Comparison of ENCODE assay signal across 23 cellular contexts in genomic region chr1:34292472-34292871, GRCh38.
DNase-seq lines count a peak whose midpoint lies in the region; ATAC-seq, FAIRE-seq and TF ChIP-seq lines count a peak whose summit lies in the region.
"Had no signal": no experiment of that assay in that cellular context is flagged by ENCODE, and none has a peak within 500 bp of the region (broad histone marks: within the 10 kb centered on the region; RNA-seq: fewer than 3 reads in every experiment).

No MANE protein-coding gene starts in this region.

- no peak for FAIRE-seq in K562 (lab: Jason Lieb, UNC)
- no peak for FAIRE-seq in HepG2 (lab: Jason Lieb, UNC)
- FAIRE-seq: astrocyte had no signal

- RAD21 ChIA-PET in HCT116 (lab: Charles Lee; ENCODE audit: low non-redundant PET in 1 of 2, low total read pairs in 2 of 2, uncharacterized antibody in 2 of 2, unreplicated experiment in 2 of 2) = no interaction called here

- H3K9me2 ChIP-seq in HCT116 (ENCODE audit: insufficient read depth) = no peaks in the 10 kb centered on the region

- H3K9me3 ChIP-seq in HCT116 (ENCODE audit: control insufficient read depth in 1 of 2, insufficient read depth in 1 of 2, low read depth in 1 of 2, low read length in 2 of 2) (no peaks in the 10 kb centered on the region), K562 (replicated peaks; ENCODE audit: control insufficient read depth, insufficient read depth, low read depth, low read length) (no peaks in the 10 kb centered on the region), HepG2 (ENCODE audit: low read length) (no peaks in the 10 kb centered on the region), tibial artery (no peaks in the 10 kb centered on the region)
- H3K9me3 ChIP-seq: BE2C, ovary, thyroid gland had no signal

- no peak for TF ChIP-seq EP300 in K562 (IDR thresholded peaks at IDR 0.05; ENCODE audit: low read length)
- no peak for TF ChIP-seq EP300 in HepG2 (IDR thresholded peaks at IDR 0.05; ENCODE audit: low read depth in 2 of 2, low read length in 2 of 2)
- TF ChIP-seq EP300 in HepG2 (CRISPR knock-in tag; IDR thresholded peaks at IDR 0.05; ENCODE audit: borderline replicate concordance) = no peak

- H3K9me3 Mint-ChIP-seq in activated T-helper 1 cell treated with anti-CD3 and anti-CD28 coated beads, Interleukin-12 subunit alpha, Interleukin-12 subunit beta, Interleukin-2, Interleukin-4 antibody, amounts not matched to agents 30 ng/mL and 10 ng/mL and 1 ng/mL, durations not matched to agents 14 hours and 24 hours and 36 hours = no peaks in the 10 kb centered on the region
- H3K9me3 Mint-ChIP-seq: activated naive CD4-positive, alpha-beta T cell treated with anti-CD3 and anti-CD28 coated beads, Interleukin-2, amount 50 U/mL, for 72 hours; activated T-cell treated with anti-CD3 and anti-CD28 coated beads, Interleukin-2, amount 50 U/mL, for 72 hours; stimulated activated naive B cell treated with anti-CD40 and anti-IgM and Interleukin-4, amounts not matched to agents 10 μg/mL and 1 μg/mL and 100 μg/mL, for 72 hours had no signal

- POLR2A ChIA-PET in HCT116 (lab: Charles Lee) = no interaction called here
- POLR2A ChIA-PET in K562 (lab: Yijun Ruan, JAX) = no interaction called here
- POLR2A ChIA-PET in HepG2 (lab: Yijun Ruan, JAX) = no interaction called here

- H3K4me1 ChIP-seq in HCT116 (ENCODE audit: control insufficient read depth in 1 of 2, insufficient read depth in 2 of 2, low read length in 2 of 2) (no peaks in the 10 kb centered on the region), K562 (replicated peaks in 1 of 2; ENCODE audit: control insufficient read depth in 2 of 2, insufficient read depth in 2 of 2, low read length in 2 of 2) (no peaks in the 10 kb centered on the region), HepG2 (ENCODE audit: insufficient read depth, low read length) (no peaks in the 10 kb centered on the region), tibial artery (no peaks in the 10 kb centered on the region)
- H3K4me1 ChIP-seq: BE2C, thyroid gland had no signal

- no peaks in the 10 kb centered on the region for H3K4me1 Mint-ChIP-seq in activated T-helper 1 cell treated with anti-CD3 and anti-CD28 coated beads, Interleukin-12 subunit alpha, Interleukin-12 subunit beta, Interleukin-2, Interleukin-4 antibody, amounts not matched to agents 30 ng/mL and 10 ng/mL and 1 ng/mL, durations not matched to agents 14 hours and 24 hours and 36 hours (ENCODE audit: low read depth)
- H3K4me1 Mint-ChIP-seq: naive B cell; stimulated activated naive B cell treated with anti-CD40 and anti-IgM and Interleukin-4, amounts not matched to agents 10 μg/mL and 1 μg/mL and 100 μg/mL, for 72 hours had no signal

- in situ Hi-C loops in K562 (cut with MboI) = no loop called here
- in situ Hi-C loops in HepG2 (cut with HindIII; ENCODE audit: extremely low pct_ligation_motif_present, low pct_unique_long_range_greater_than_20kb) = no loop called here

- ATAC-seq in HCT116 = no peak
- peak; percentile 45; the same call in 1 of the 3 replicates for ATAC-seq in K562
- ATAC-seq in HepG2 = peak; percentile 54; the same call in 2 of the 3 replicates
- ATAC-seq: activated naive CD4-positive, alpha-beta T cell treated with anti-CD3 and anti-CD28 coated beads, Interleukin-2, amount 50 U/mL, for 72 hours; activated T-cell treated with anti-CD3 and anti-CD28 coated beads, Interleukin-2, amount 50 U/mL, for 72 hours; Panc1; sciatic nerve; stimulated activated naive B cell treated with anti-CD40 and anti-IgM and Interleukin-4, amounts not matched to agents 10 μg/mL and 1 μg/mL and 100 μg/mL, for 72 hours had no signal

- no peaks in the 10 kb centered on the region for H4K20me1 ChIP-seq in HCT116 (ENCODE audit: insufficient read depth)
- H4K20me1 ChIP-seq in K562 (replicated peaks; ENCODE audit: control insufficient read depth, insufficient read depth, low read length) = no peaks in the 10 kb centered on the region
- H4K20me1 ChIP-seq in HepG2 (ENCODE audit: insufficient read depth, low read length) = no peaks in the 10 kb centered on the region

- TF ChIP-seq POLR2A in HCT116 (IDR thresholded peaks at IDR 0.05; ENCODE audit: borderline replicate concordance, extremely low read depth, insufficient read depth, insufficient read length) (no peak), K562 (conservative IDR thresholded peaks at IDR 0.05) (no peak), HepG2 (IDR thresholded peaks at IDR 0.05; ENCODE audit: insufficient read depth in 1 of 2, low read depth in 2 of 2, low read length in 2 of 2) (no peak)

- WGBS in K562 (ENCODE audit: insufficient coverage, low coverage, missing lambda C conversion rate) = 0% methylated on average over 2 of the region's 2 CpGs
- 0% methylated on average over 2 of the region's 2 CpGs for WGBS in HepG2 (ENCODE audit: low lambda C conversion rate)

- intact Hi-C loops in HCT116 (cut with micrococcal nuclease) (no loop called here), K562 (cut with micrococcal nuclease) (no loop called here), HepG2 (cut with micrococcal nuclease; ENCODE audit: unreplicated experiment) (no loop called here), tibial artery (cut with DNase I; ENCODE audit: low total_unique reads) (no loop called here)
- intact Hi-C loops in activated T-helper 1 cell treated with anti-CD3 and anti-CD28 coated beads, Interleukin-12 subunit alpha, Interleukin-12 subunit beta, Interleukin-2, Interleukin-4 antibody, amounts not matched to agents 30 ng/mL and 10 ng/mL and 1 ng/mL, durations not matched to agents 14 hours and 24 hours and 36 hours (cut with micrococcal nuclease) = no loop called here

- no peak overlapping the region for H3K27ac Mint-ChIP-seq in activated T-helper 1 cell treated with anti-CD3 and anti-CD28 coated beads, Interleukin-12 subunit alpha, Interleukin-12 subunit beta, Interleukin-2, Interleukin-4 antibody, amounts not matched to agents 30 ng/mL and 10 ng/mL and 1 ng/mL, durations not matched to agents 14 hours and 24 hours and 36 hours
- H3K27ac Mint-ChIP-seq: activated naive CD4-positive, alpha-beta T cell treated with anti-CD3 and anti-CD28 coated beads, Interleukin-2, amount 50 U/mL, for 72 hours; activated T-cell treated with anti-CD3 and anti-CD28 coated beads, Interleukin-2, amount 50 U/mL, for 72 hours; naive B cell; stimulated activated naive B cell treated with anti-CD40 and anti-IgM and Interleukin-4, amounts not matched to agents 10 μg/mL and 1 μg/mL and 100 μg/mL, for 72 hours had no signal

- H3K36me3 Mint-ChIP-seq in activated T-helper 1 cell treated with anti-CD3 and anti-CD28 coated beads, Interleukin-12 subunit alpha, Interleukin-12 subunit beta, Interleukin-2, Interleukin-4 antibody, amounts not matched to agents 30 ng/mL and 10 ng/mL and 1 ng/mL, durations not matched to agents 14 hours and 24 hours and 36 hours (ENCODE audit: low read depth) = no peaks in the 10 kb centered on the region
- H3K36me3 Mint-ChIP-seq: activated naive CD4-positive, alpha-beta T cell treated with anti-CD3 and anti-CD28 coated beads, Interleukin-2, amount 50 U/mL, for 72 hours; naive B cell; stimulated activated naive B cell treated with anti-CD40 and anti-IgM and Interleukin-4, amounts not matched to agents 10 μg/mL and 1 μg/mL and 100 μg/mL, for 72 hours had no signal

- H2AFZ ChIP-seq in HCT116 (ENCODE audit: low read depth, low read length, poor library complexity, severe bottlenecking) = no peak overlapping the region
- H2AFZ ChIP-seq in K562 (ENCODE audit: low read depth, low read length) = no peak overlapping the region
- H2AFZ ChIP-seq in HepG2 (ENCODE audit: low read length) = no peak overlapping the region

- DNase-seq in GM06990 (ENCODE audit: extremely low read depth, insufficient read length) = no peak
- no peak for DNase-seq in HCT116 (ENCODE audit: low read depth, low spot score)
- DNase-seq in K562 (ENCODE audit: extremely low read depth in 1 of 4, low spot score in 3 of 4) = peak in 1 of 4 experiments; percentile 2
- DNase-seq in HepG2 (ENCODE audit: low spot score) = no peak
- DNase-seq in NCI-H69 (lab: John Stamatoyannopoulos, UW) = no peak
- DNase-seq in activated T-helper 1 cell treated with anti-CD3 and anti-CD28 coated beads, Interleukin-12 subunit alpha, Interleukin-12 subunit beta, Interleukin-2, Interleukin-4 antibody, amounts not matched to agents 30 ng/mL and 10 ng/mL and 1 ng/mL, durations not matched to agents 14 hours and 24 hours and 36 hours (ENCODE audit: low spot score) = no peak
- no peak for DNase-seq in kidney tubule cell (ENCODE audit: low spot score)
- no peak for DNase-seq in tibial artery
- DNase-seq: activated CD4-positive, alpha-beta T cell treated with anti-CD3 and anti-CD28 coated beads for 1 hour; activated T-cell treated with anti-CD3 and anti-CD28 coated beads, Interleukin-2, amount 50 U/mL, for 72 hours; BE2C; effector CD8-positive, alpha-beta T cell; head of caudate nucleus; naive B cell; NCI-H1092 treated with DMSO at 0.1 percent for 48 hours; NCI-H526 treated with DMSO at 0.1 percent for 48 hours; ovary; stimulated activated naive B cell treated with anti-CD40 and anti-IgM and Interleukin-4, amounts not matched to agents 10 μg/mL and 1 μg/mL and 100 μg/mL, for 72 hours; thyroid gland had no signal

- H3K27me3 ChIP-seq in GM06990 (replicated peaks; ENCODE audit: control insufficient read depth, insufficient read depth, low read length) (no peaks in the 10 kb centered on the region; the same call in 1 of the 2 replicates), HCT116 (ENCODE audit: insufficient read depth, low read length) (peaks cover 25% of the 10 kb centered on the region; the same call in 1 of the 2 replicates), K562 (ENCODE audit: control insufficient read depth in 2 of 2, insufficient read depth in 2 of 2, low read length in 2 of 2) (no peaks in the 10 kb centered on the region), HepG2 (ENCODE audit: control insufficient read depth in 1 of 2, insufficient read depth in 2 of 2, low read length in 2 of 2) (no peaks in the 10 kb centered on the region; a peak in 1 of 5 replicates), tibial artery (peaks cover 0 to 11% of the 10 kb centered on the region in 2 donors)
- H3K27me3 ChIP-seq: BE2C, ovary, thyroid gland had no signal

- no peaks in the 10 kb centered on the region for H3K36me3 ChIP-seq in GM06990 (ENCODE audit: control insufficient read depth, insufficient read depth, low read length)
- H3K36me3 ChIP-seq in HCT116 (ENCODE audit: control insufficient read depth in 1 of 2, insufficient read depth in 2 of 2, low read length in 2 of 2) = no peaks in the 10 kb centered on the region
- no peaks in the 10 kb centered on the region for H3K36me3 ChIP-seq in K562 (ENCODE audit: control insufficient read depth, insufficient read depth, low read length)
- no peaks in the 10 kb centered on the region for H3K36me3 ChIP-seq in HepG2 (replicated peaks in 1 of 2; ENCODE audit: control insufficient read depth in 1 of 2, insufficient read depth in 2 of 2, low read length in 2 of 2)
- no peaks in the 10 kb centered on the region for H3K36me3 ChIP-seq in tibial artery
- H3K36me3 ChIP-seq: BE2C, ovary, thyroid gland had no signal

- H3K9me1 ChIP-seq in K562 (ENCODE audit: control insufficient read depth, insufficient read depth, low read length) = no peaks in the 10 kb centered on the region

- no peak for TF ChIP-seq RAD21 in HCT116 (IDR thresholded peaks at IDR 0.05; ENCODE audit: low read depth)
- TF ChIP-seq RAD21 in K562 (CRISPR knock-in tag; conservative IDR thresholded peaks at IDR 0.05 in 1 of 2, IDR thresholded peaks at IDR 0.05 in 1 of 2) = no peak; a peak in 1 of 4 replicates
- no peak for TF ChIP-seq RAD21 in HepG2 (CRISPR knock-in tag; IDR thresholded peaks at IDR 0.05)

- peaks cover 2% of the 10 kb centered on the region for H3K27me3 Mint-ChIP-seq in activated T-helper 1 cell treated with anti-CD3 and anti-CD28 coated beads, Interleukin-12 subunit alpha, Interleukin-12 subunit beta, Interleukin-2, Interleukin-4 antibody, amounts not matched to agents 30 ng/mL and 10 ng/mL and 1 ng/mL, durations not matched to agents 14 hours and 24 hours and 36 hours (ENCODE audit: insufficient read depth)

- no peak overlapping the region for H3K27ac ChIP-seq in HCT116 (ENCODE audit: low read depth, low read length)
- H3K27ac ChIP-seq in K562 (ENCODE audit: extremely low read depth, low read depth, low read length) = no peak overlapping the region
- H3K27ac ChIP-seq in HepG2 (ENCODE audit: extremely low read length, insufficient read depth, low read length) = no peak overlapping the region
- H3K27ac ChIP-seq in tibial artery = no peak overlapping the region
- H3K27ac ChIP-seq: ovary, thyroid gland had no signal

- H3K79me2 ChIP-seq in HCT116 (ENCODE audit: insufficient read depth, low read length) (no peaks in the 10 kb centered on the region), K562 (ENCODE audit: control insufficient read depth, insufficient read depth, low read length) (no peaks in the 10 kb centered on the region), HepG2 (ENCODE audit: insufficient read depth, low read length) (no peaks in the 10 kb centered on the region)

- H3K9ac ChIP-seq in HCT116 (ENCODE audit: low read length) = no peak overlapping the region
- H3K9ac ChIP-seq in K562 (ENCODE audit: insufficient read depth in 1 of 2, low read depth in 2 of 2, low read length in 2 of 2) = no peak overlapping the region
- H3K9ac ChIP-seq in HepG2 (ENCODE audit: insufficient read depth, low read depth, low read length) = no peak overlapping the region

- H3K4me3 Mint-ChIP-seq in activated T-helper 1 cell treated with anti-CD3 and anti-CD28 coated beads, Interleukin-12 subunit alpha, Interleukin-12 subunit beta, Interleukin-2, Interleukin-4 antibody, amounts not matched to agents 30 ng/mL and 10 ng/mL and 1 ng/mL, durations not matched to agents 14 hours and 24 hours and 36 hours = no peak overlapping the region
- H3K4me3 Mint-ChIP-seq: activated T-cell treated with anti-CD3 and anti-CD28 coated beads, Interleukin-2, amount 50 U/mL, for 72 hours; stimulated activated naive B cell treated with anti-CD40 and anti-IgM and Interleukin-4, amounts not matched to agents 10 μg/mL and 1 μg/mL and 100 μg/mL, for 72 hours had no signal

- TF ChIP-seq CTCF in GM06990 (IDR thresholded peaks at IDR 0.05; ENCODE audit: insufficient read depth, low read length, poor library complexity, severe bottlenecking) = peak; percentile 26
- TF ChIP-seq CTCF in HCT116 (IDR thresholded peaks at IDR 0.05 in 2 of 3, conservative IDR thresholded peaks at IDR 0.05 in 1 of 3; ENCODE audit: borderline replicate concordance in 1 of 3, insufficient read depth in 1 of 3, low read depth in 2 of 3, low read length in 2 of 3) = peak in 2 of 3 experiments; percentile 19 to 22; a peak in 1 of 6 replicates
- TF ChIP-seq CTCF in K562 (IDR thresholded peaks at IDR 0.05 in 2 of 3, conservative IDR thresholded peaks at IDR 0.05 in 1 of 3; ENCODE audit: insufficient read depth in 2 of 3, low read depth in 1 of 3, low read length in 3 of 3) = peak in 2 of 3 experiments; percentile 18 to 31; a peak in 2 of 6 replicates
- TF ChIP-seq CTCF in HepG2 (CRISPR knock-in tag; IDR thresholded peaks at IDR 0.05) = no peak
- TF ChIP-seq CTCF in tibial artery (IDR thresholded peaks at IDR 0.05) = no peak

- H3K4me2 ChIP-seq in HCT116 (ENCODE audit: low read length) (no peak overlapping the region), K562 (ENCODE audit: insufficient read depth, low read length) (no peak overlapping the region), HepG2 (ENCODE audit: low read depth, low read length) (no peak overlapping the region)

- no peak overlapping the region for H3K4me3 ChIP-seq in GM06990 (replicated peaks; ENCODE audit: low read depth, low read length)
- H3K4me3 ChIP-seq in HCT116 (replicated peaks in 1 of 2; ENCODE audit: low read depth in 1 of 2, low read length in 2 of 2) = no peak overlapping the region
- H3K4me3 ChIP-seq in K562 = no peak overlapping the region
- no peak overlapping the region for H3K4me3 ChIP-seq in HepG2 (replicated peaks in 1 of 3; ENCODE audit: insufficient read depth in 1 of 3, low read depth in 2 of 3, low read length in 3 of 3)
- no peak overlapping the region for H3K4me3 ChIP-seq in tibial artery
- H3K4me3 ChIP-seq: ovary, thyroid gland had no signal

- CTCF ChIA-PET in HCT116 (lab: Charles Lee) (no interaction called here), K562 (lab: Yijun Ruan, JAX; ENCODE audit: low intra/inter-chr PET ratio) (no interaction called here), HepG2 (lab: Yijun Ruan, JAX; ENCODE audit: low intra/inter-chr PET ratio, low total read pairs) (no interaction called here)

- BruUV-seq in HCT116 (replicated peaks; lab: Mats Ljungman, UMichigan) = no TSS peak
- BruUV-seq in K562 (replicated peaks; lab: Mats Ljungman, UMichigan) = no TSS peak
- BruUV-seq in HepG2 (replicated peaks; lab: Mats Ljungman, UMichigan) = no TSS peak

Comparison
In these comparisons a context has a peak if more than half of its experiments do, and no peak if none do; other contexts are left out.
1. CTCF ChIP-seq: peak in GM06990 (single experiment), HCT116 (2 of 3) and K562 (2 of 3); none in HepG2 (single experiment) and tibial artery (0 of 2).